Comparison of ENCODE assay signal across 16 cellular contexts in genomic region chr2:105166671-105167070, GRCh38.
"Had no signal": no experiment of that assay in that cellular context is flagged by ENCODE, and none has a peak within 500 bp of the region (broad histone marks: within the 10 kb centered on the region; RNA-seq: fewer than 3 reads in every experiment).

No MANE protein-coding gene starts in this region.

- H3K27me3 ChIP-seq: cardiac muscle cell, esophagus muscularis mucosa, upper lobe of right lung had no signal

- H3K9me3 ChIP-seq: esophagus muscularis mucosa, upper lobe of right lung had no signal

- DNase-seq: activated CD4-positive, alpha-beta T cell treated with anti-CD3 and anti-CD28 coated beads, Interleukin-2, amount 50 U/mL, for 1 hour; activated naive CD8-positive, alpha-beta T cell treated with anti-CD3 and anti-CD28 coated beads for 36 hours; amniotic stem cell; effector CD8-positive, alpha-beta T cell; heart left ventricle; occipital lobe; stimulated activated CD4-positive, alpha-beta T cell treated with anti-CD3 and anti-CD28 coated beads, Interleukin-12 subunit alpha, Interleukin-12 subunit beta, amount 100 ng/mL, for 4 hours; stimulated activated CD4-positive, alpha-beta T cell treated with anti-CD3 and anti-CD28 coated beads, Interleukin-1b, Interleukin-23, amount 100 ng/mL, for 48 hours; stimulated activated CD8-positive, alpha-beta memory T cell treated with anti-CD3 and anti-CD28 coated beads, Interleukin-4, amount 100 ng/mL, for 48 hours; stimulated activated naive CD4-positive, alpha-beta T cell; T-helper 9 cell; upper lobe of right lung had no signal

- H3K4me3 ChIP-seq: cardiac muscle cell, esophagus muscularis mucosa, gastroesophageal sphincter, heart left ventricle, lung, upper lobe of right lung had no signal

- H3K4me1 ChIP-seq: esophagus muscularis mucosa, gastroesophageal sphincter, heart left ventricle, upper lobe of right lung had no signal

- H3K36me3 ChIP-seq: cardiac muscle cell, esophagus muscularis mucosa, gastroesophageal sphincter, heart left ventricle, upper lobe of right lung had no signal

- H3K27ac ChIP-seq: cardiac muscle cell, esophagus muscularis mucosa, gastroesophageal sphincter, heart left ventricle, upper lobe of right lung had no signal
